In the genomic region with DNA sequence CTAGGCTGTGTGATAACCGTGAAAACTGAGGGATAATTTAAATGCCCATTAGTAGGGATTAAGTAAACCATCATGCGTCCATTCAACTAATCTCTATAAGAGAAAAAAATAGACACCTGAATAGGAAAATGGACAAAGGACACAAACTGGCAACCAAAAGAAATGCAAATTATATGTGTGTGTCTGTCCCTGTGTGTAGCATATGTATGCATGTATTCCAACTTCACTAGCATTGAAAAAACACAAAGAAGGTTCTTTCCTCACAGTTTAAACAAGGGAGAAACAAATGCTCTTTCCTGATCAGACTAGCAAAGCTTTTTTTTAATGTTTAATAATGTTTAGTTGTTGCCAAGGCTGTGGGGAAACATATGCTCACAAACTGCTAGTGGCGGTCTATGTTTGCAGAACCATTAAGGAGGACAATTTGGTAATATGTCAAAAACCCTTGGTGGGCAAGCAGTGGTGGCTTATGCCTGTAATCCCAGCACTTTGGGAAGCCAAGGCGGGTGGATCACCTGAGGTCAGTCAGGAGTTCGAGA, we compare ENCODE assay signal across 24 cellular contexts. TPM values are rescaled to one million over a fixed set of nuclear protein-coding genes. Genes with fewer than 3 reads are reported as not detected.
DNase-seq lines count a peak whose midpoint lies in the region; ATAC-seq and TF ChIP-seq lines count a peak whose summit lies in the region.
"Had no signal": no experiment of that assay in that cellular context is flagged by ENCODE, and none has a peak within 500 bp of the region (broad histone marks: within the 10 kb centered on the region; RNA-seq: fewer than 3 reads in every experiment).

No MANE protein-coding gene starts in this region.

- peak; percentile 49 for ATAC-seq in left lobe of liver
- ATAC-seq in GM18502 (IDR thresholded peaks at IDR 0.05; ENCODE audit: poor library complexity, unreplicated experiment): no peak

- H3K4me3 ChIP-seq in BLaER1 treated with 17β-estradiol and CSF1 and Interleukin-3, amounts not matched to agents 10 nM and 100 nM: no peak overlapping the region
- no peak overlapping the region for H3K4me3 ChIP-seq in ascending aorta
- H3K4me3 ChIP-seq: MG63 had no signal

- intact Hi-C loops in ascending aorta (cut with DNase I): loop anchor here (10.0 kb wide), 1 partner anchor 525 kb away; no protein-coding TSS in a partner anchor

- peaks cover 23 to 71% (median 49%) of the 10 kb centered on the region in 10 experiments; a peak in 19 of 20 replicates for H3K4me1 ChIP-seq in BLaER1 treated with 17β-estradiol and CSF1 and Interleukin-3, amounts not matched to agents 10 nM and 100 nM
- H3K4me1 ChIP-seq in ascending aorta: no peaks in the 10 kb centered on the region
- H3K4me1 ChIP-seq: BE2C had no signal

- no peaks in the 10 kb centered on the region for H3K9me3 ChIP-seq in BLaER1 treated with 17β-estradiol and CSF1 and Interleukin-3, amounts not matched to agents 10 nM and 100 nM (replicated peaks in 1 of 11)
- H3K9me3 ChIP-seq in ascending aorta: no peaks in the 10 kb centered on the region
- H3K9me3 ChIP-seq: BE2C, MG63 had no signal

- H3K27me3 ChIP-seq in BLaER1 treated with 17β-estradiol and CSF1 and Interleukin-3, amounts not matched to agents 10 nM and 100 nM: no peaks in the 10 kb centered on the region
- no peaks in the 10 kb centered on the region for H3K27me3 ChIP-seq in ascending aorta
- H3K27me3 ChIP-seq: BE2C, MG63 had no signal

- H3K4me2 ChIP-seq in BLaER1 treated with 17β-estradiol and CSF1 and Interleukin-3, amounts not matched to agents 10 nM and 100 nM: peak overlapping the region in 9 of 11 experiments; percentile 10 to 87 (median 76); a peak in 15 of 22 replicates

- no peaks in the 10 kb centered on the region for H4K20me1 ChIP-seq in BLaER1 treated with 17β-estradiol and CSF1 and Interleukin-3, amounts not matched to agents 10 nM and 100 nM

- no peak overlapping the region for H3K27ac ChIP-seq in BLaER1 treated with 17β-estradiol and CSF1 and Interleukin-3, amounts not matched to agents 10 nM and 100 nM
- H3K27ac ChIP-seq in ascending aorta: no peak overlapping the region
- H3K27ac ChIP-seq: RWPE1 had no signal

- peaks cover 0 to 34% (median 22%) of the 10 kb centered on the region in 11 experiments; a peak in 18 of 22 replicates for H3K36me3 ChIP-seq in BLaER1 treated with 17β-estradiol and CSF1 and Interleukin-3, amounts not matched to agents 10 nM and 100 nM
- H3K36me3 ChIP-seq in ascending aorta: peaks cover 0 to 6% of the 10 kb centered on the region in 2 donors
- H3K36me3 ChIP-seq: BE2C had no signal

- TF ChIP-seq CTCF in ascending aorta (IDR thresholded peaks at IDR 0.05): no peak

- H3K9ac ChIP-seq in BLaER1 treated with 17β-estradiol and CSF1 and Interleukin-3, amounts not matched to agents 10 nM and 100 nM: no peak overlapping the region

- DNase-seq in Ammon's horn (ENCODE audit: low spot score) (peak; percentile 21), NCI-H524 (lab: John Stamatoyannopoulos, UW) (peak; percentile 6 to 51), left lobe of liver (ENCODE audit: low spot score) (no peak), ascending aorta (ENCODE audit: low spot score in 2 of 2) (no peak), NCI-H2171 treated with DMSO at 0.1 percent for 48 hours (lab: John Stamatoyannopoulos, UW) (no peak), cortex of kidney (lab: John Stamatoyannopoulos, UW) (no peak)
- DNase-seq: BE2C, DMS53, NCI-H1694 treated with DMSO at 0.1 percent for 48 hours, NCI-H2171, NCI-H345, SHP77 had no signal

RNA-seq across cellular contexts. Expression of a gene that starts 22.4 kb away (rescaled TPM):
- total RNA-seq in left lobe of liver: 22.2 TPM
- not detected for total RNA-seq in ascending aorta
- total RNA-seq: CD4-positive, CD25-positive, alpha-beta regulatory T cell; Daoy; G401; HT-29; LHCN-M2; OCI-LY7; SK-MEL-5; T-helper 1 cell treated with Interleukin-12 subunit alpha and Interleukin-12 subunit beta and Interleukin-4 antibody, amounts not matched to agents 30 ng/mL and 1 ng/mL, for 36 hours had no signal

Comparison
In these comparisons a context has a peak if more than half of its experiments do, and no peak if none do; other contexts are left out.
1. DNase-seq: peak in Ammon's horn (single experiment) and NCI-H524 (2 of 2); none in left lobe of liver (single experiment), ascending aorta (0 of 2), NCI-H2171 treated with DMSO at 0.1 percent for 48 hours (single experiment) and cortex of kidney (single experiment).
2. RNA of a gene that starts 22.4 kb away (total RNA-seq): 22.2 TPM in left lobe of liver (single experiment); not detected in ascending aorta (single experiment); every median in the first group is over 10 times any median in the second.